18 cellular contexts compared by ENCODE assay signal in genomic region chr5:36662291-36662851, GRCh38. TPM values are rescaled to one million over a fixed set of nuclear protein-coding genes. Genes with fewer than 3 reads are reported as not detected.
A peak's percentile ranks its signal among the peaks of the same experiment; 100 is the strongest.
DNase-seq lines count a peak whose midpoint lies in the region; ATAC-seq and TF ChIP-seq lines count a peak whose summit lies in the region.
"Had no signal": no experiment of that assay in that cellular context is flagged by ENCODE, and none has a peak within 500 bp of the region (broad histone marks: within the 10 kb centered on the region; RNA-seq: fewer than 3 reads in every experiment).

No MANE protein-coding gene starts in this region.

- in situ Hi-C loops in GM13976 (cut with MboI; ENCODE audit: low sequenced_read_pairs, unreplicated experiment), result no loop called here

- peaks cover 28% of the 10 kb centered on the region for H3K4me1 Mint-ChIP-seq in osteocyte (ENCODE audit: unreplicated experiment)
- H3K4me1 Mint-ChIP-seq: activated naive CD4-positive, alpha-beta T cell treated with anti-CD3 and anti-CD28 coated beads, Interleukin-2, amount 10 ng/mL, durations not matched to agents 7 days and 5 days had no signal

- TF ChIP-seq CTCF in osteocyte (IDR thresholded peaks at IDR 0.05) (no peak), sigmoid colon (IDR thresholded peaks at IDR 0.05) (no peak), GM13976 (IDR thresholded peaks at IDR 0.05; ENCODE audit: borderline replicate concordance, control extremely low read depth, extremely low read depth, insufficient read depth, missing control alignments) (no peak)

- peaks cover 4% of the 10 kb centered on the region for H3K36me3 Mint-ChIP-seq in osteocyte (ENCODE audit: unreplicated experiment)
- H3K36me3 Mint-ChIP-seq: activated naive CD4-positive, alpha-beta T cell treated with anti-CD3 and anti-CD28 coated beads, Interleukin-2, amount 10 ng/mL, durations not matched to agents 7 days and 5 days had no signal

- peaks cover 0 to 9% (median 7%) of the 10 kb centered on the region in 4 donors for H3K4me1 ChIP-seq in sigmoid colon

- no peak for TF ChIP-seq EP300 in sigmoid colon (IDR thresholded peaks at IDR 0.05)

- H3K9me3 ChIP-seq in sigmoid colon, result no peaks in the 10 kb centered on the region
- H3K9me3 ChIP-seq: tibial nerve had no signal

- no peaks in the 10 kb centered on the region for H3K27me3 ChIP-seq in sigmoid colon
- H3K27me3 ChIP-seq: tibial nerve had no signal

- H3K27ac ChIP-seq in sigmoid colon, result no peak overlapping the region
- H3K27ac ChIP-seq: C4-2B, tibial nerve had no signal

- peaks cover 32% of the 10 kb centered on the region for H3K27me3 Mint-ChIP-seq in osteocyte (ENCODE audit: unreplicated experiment)

- no peak overlapping the region for H3K4me3 ChIP-seq in sigmoid colon
- H3K4me3 ChIP-seq: smooth muscle cell, tibial nerve had no signal

- 88 to 92% methylated on average over 22 of the region's 22 CpGs for WGBS in sigmoid colon, 2 donors

- H3K4me3 Mint-ChIP-seq in osteocyte (ENCODE audit: unreplicated experiment), result peak overlapping the region; percentile 26
- H3K4me3 Mint-ChIP-seq: activated naive CD4-positive, alpha-beta T cell treated with anti-CD3 and anti-CD28 coated beads, Interleukin-2, amount 10 ng/mL, durations not matched to agents 7 days and 5 days had no signal

- no peaks in the 10 kb centered on the region for H3K36me3 ChIP-seq in sigmoid colon
- H3K36me3 ChIP-seq: tibial nerve had no signal

- no peak for ATAC-seq in HG03521 (IDR thresholded peaks at IDR 0.05; ENCODE audit: unreplicated experiment)

- DNase-seq in C1 segment of cervical spinal cord (lab: John Stamatoyannopoulos, UW) (peak in 12 of 14 donors; percentile 14 to 82 (median 61)), amygdala (lab: John Stamatoyannopoulos, UW) (peak in 50 of 56 donors; percentile 7 to 83 (median 57)), head of caudate nucleus (peak in 38 of 42 donors; percentile 32 to 90 (median 62)), osteocyte (ENCODE audit: extremely low spot score, unreplicated experiment) (no peak), sigmoid colon (no peak), GM13976 (ENCODE audit: low spot score) (no peak)
- no peak for DNase-seq in stimulated activated CD4-positive, alpha-beta T cell treated with anti-CD3 and anti-CD28 coated beads, Interleukin-2, amount 100 ng/mL, for 24 hours
- DNase-seq: activated CD4-positive, alpha-beta T cell treated with anti-CD3 and anti-CD28 coated beads, Interleukin-2, amount 50 U/mL, for 48 hours; activated naive CD4-positive, alpha-beta T cell treated with anti-CD3 and anti-CD28 coated beads, Interleukin-2, amount 10 ng/mL, durations not matched to agents 7 days and 5 days; DMS53; effector CD8-positive, alpha-beta T cell; NCI-H187 treated with DMSO at 0.1 percent for 48 hours; NCI-H446 treated with DMSO at 0.1 percent for 48 hours had no signal

- no peak for TF ChIP-seq POLR2A in sigmoid colon (IDR thresholded peaks at IDR 0.05)

- intact Hi-C loops in head of caudate nucleus (cut with DNase I) (no loop called here), sigmoid colon (cut with DNase I) (no loop called here)

- H3K9me3 Mint-ChIP-seq in osteocyte (ENCODE audit: unreplicated experiment), result no peaks in the 10 kb centered on the region
- H3K9me3 Mint-ChIP-seq: activated naive CD4-positive, alpha-beta T cell treated with anti-CD3 and anti-CD28 coated beads, Interleukin-2, amount 10 ng/mL, durations not matched to agents 7 days and 5 days had no signal

- peak overlapping the region; percentile 55 for H3K27ac Mint-ChIP-seq in osteocyte (ENCODE audit: unreplicated experiment)
- H3K27ac Mint-ChIP-seq: activated naive CD4-positive, alpha-beta T cell treated with anti-CD3 and anti-CD28 coated beads, Interleukin-2, amount 10 ng/mL, durations not matched to agents 7 days and 5 days had no signal

RNA-seq across cellular contexts. Expression of gene SLC1A3, which starts 56.0 kb away (rescaled TPM):
- total RNA-seq in osteocyte, result 19.1 and 19.9 TPM in 2 replicates
- 10 to 100 TPM; 16.8 to 23.6 (median 20.4) TPM for total RNA-seq in sigmoid colon
- 1 to 10 TPM; 1.8 to 6.7 (median 5.0) TPM for polyA plus RNA-seq in sigmoid colon
- total RNA-seq: A172 had no signal

Comparison
In these comparisons a context has a peak if more than half of its experiments do, and no peak if none do; other contexts are left out.
1. DNase-seq: peak in C1 segment of cervical spinal cord (12 of 14), amygdala (50 of 56) and head of caudate nucleus (38 of 42); none in osteocyte (single experiment), sigmoid colon (single experiment), GM13976 (single experiment) and stimulated activated CD4-positive, alpha-beta T cell treated with anti-CD3 and anti-CD28 coated beads, Interleukin-2, amount 100 ng/mL, for 24 hours (0 of 2).